8 cellular contexts compared by ENCODE assay signal in the genomic region with DNA sequence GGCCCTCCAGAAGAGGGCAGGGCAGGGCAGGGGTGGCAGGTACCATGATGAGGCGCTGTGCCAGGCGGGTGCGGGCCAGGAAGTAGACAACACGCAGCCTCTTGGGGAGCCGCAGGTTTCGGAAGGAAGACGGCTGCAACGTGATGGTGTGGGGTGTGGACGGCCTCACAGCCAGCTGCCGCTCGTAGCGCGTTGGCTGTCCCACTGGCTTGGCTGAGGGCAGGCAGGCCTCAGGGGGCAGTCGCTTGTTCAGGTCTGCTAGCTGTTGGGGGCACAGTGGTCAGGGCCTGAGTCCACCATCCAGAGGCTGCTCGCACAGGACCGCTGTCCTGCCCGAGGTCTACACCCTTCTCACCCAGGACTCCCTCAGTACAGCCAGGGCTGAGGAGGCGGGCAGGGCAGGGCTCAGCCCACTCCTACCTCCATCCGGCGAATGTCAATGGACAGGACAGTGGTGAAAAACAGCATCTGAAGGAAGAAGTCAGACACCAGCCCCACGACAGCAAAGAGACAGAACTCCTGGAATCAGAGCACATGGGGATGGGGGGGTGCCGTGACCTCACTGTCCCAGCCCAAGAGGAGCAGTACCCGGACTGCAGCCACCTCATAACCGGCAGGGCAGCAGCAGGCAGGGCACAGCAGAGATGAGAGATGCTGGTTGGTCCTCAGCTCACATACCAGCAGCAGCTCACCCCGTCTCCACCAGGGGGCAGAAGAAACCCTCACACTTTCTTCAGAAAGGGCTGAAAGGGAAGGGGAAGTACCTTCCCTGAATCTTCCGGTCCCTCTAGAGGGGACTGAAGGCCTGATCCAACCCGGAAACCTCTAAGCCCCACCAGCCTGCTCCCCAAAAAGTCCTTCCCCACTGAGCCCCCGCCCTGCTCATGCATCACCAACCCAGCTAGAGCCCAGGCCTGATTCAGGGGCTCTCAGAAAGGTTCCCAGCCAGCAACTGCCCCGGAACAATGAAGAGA. TPM values are rescaled to one million over a fixed set of nuclear protein-coding genes. Genes with fewer than 3 reads are reported as not detected.
A peak's percentile ranks its signal among the peaks of the same experiment; 100 is the strongest.
DNase-seq lines count a peak whose midpoint lies in the region; ATAC-seq and TF ChIP-seq lines count a peak whose summit lies in the region.

No MANE protein-coding gene starts in this region.

- H3K36me3 Mint-ChIP-seq in type B pancreatic cell, result peaks cover 18% of the 10 kb centered on the region

- 0 out of 2 replicates have a peak, but pooled peaks cover 3% of the 10 kb centered on the region for H3K79me2 ChIP-seq in DOHH2 (ENCODE audit: control insufficient read depth, low read length)

- DNase-seq in M059J (ENCODE audit: low read depth) (peak; percentile 77), SKM-1 treated with dmso at 0.1 percent for 144 hours (lab: John Stamatoyannopoulos, UW; ENCODE audit: unreplicated experiment) (peak; percentile 81), cardiac septum (ENCODE audit: low spot score) (peak; percentile 87), posterior vena cava (ENCODE audit: low spot score) (peak; percentile 95), type B pancreatic cell (ENCODE audit: extremely low spot score, unreplicated experiment) (peak; percentile 89)
- peak; percentile 77 for DNase-seq in activated naive CD8-positive, alpha-beta T cell treated with anti-CD3 and anti-CD28 coated beads, Interleukin-2, amount 50 U/mL, for 16 hours (ENCODE audit: low read depth, low spot score)

- H3K4me3 ChIP-seq in DOHH2 (ENCODE audit: low read length), result peak overlapping the region; percentile 53

- H3K36me3 ChIP-seq in DOHH2 (ENCODE audit: control insufficient read depth, low read length), result peaks cover 61% of the 10 kb centered on the region

- H3K9me3 ChIP-seq in DOHH2 (ENCODE audit: control insufficient read depth, insufficient read depth, low read length), result no peaks in the 10 kb centered on the region

- intact Hi-C loops in cardiac septum (cut with DNase I), result loop anchor here (5.0 kb wide), 1 partner anchor 367 kb away; no protein-coding TSS in a partner anchor
- intact Hi-C loops in posterior vena cava (cut with DNase I), result loop anchor here (5.0 kb wide), 1 partner anchor 57 kb away; a partner anchor contains a TSS

- peak overlapping the region; percentile 93 for H3K27ac Mint-ChIP-seq in type B pancreatic cell

- H3K27me3 Mint-ChIP-seq in type B pancreatic cell, result no peaks in the 10 kb centered on the region

- H3K4me1 ChIP-seq in DOHH2 (ENCODE audit: control insufficient read depth, low read length), result peaks cover 21% of the 10 kb centered on the region

- H3K4me1 Mint-ChIP-seq in type B pancreatic cell (ENCODE audit: unreplicated experiment), result peaks cover 7% of the 10 kb centered on the region

- ATAC-seq in GM21825 (IDR thresholded peaks at IDR 0.05; ENCODE audit: unreplicated experiment), result peak; percentile 65

- H3K27me3 ChIP-seq in DOHH2 (ENCODE audit: control insufficient read depth, low read length), result no peaks in the 10 kb centered on the region

- H3K4me3 Mint-ChIP-seq in type B pancreatic cell, result peak overlapping the region; percentile 74

- H3F3A ChIP-seq in DOHH2 (ENCODE audit: control insufficient read depth, insufficient read depth), result peaks cover 5% of the 10 kb centered on the region; the same call in 1 of the 2 replicates

- H3K9me2 ChIP-seq in DOHH2 (replicated peaks; ENCODE audit: control insufficient read depth, low read length), result no peaks in the 10 kb centered on the region

- H4K20me1 ChIP-seq in DOHH2 (ENCODE audit: control insufficient read depth, insufficient read depth, low read depth, low read length), result no peaks in the 10 kb centered on the region

- no peaks in the 10 kb centered on the region for H3K9me3 Mint-ChIP-seq in type B pancreatic cell

- peak overlapping the region; percentile 64 for H3K27ac ChIP-seq in DOHH2 (ENCODE audit: low read depth, low read length)

- TF ChIP-seq CTCF in DOHH2 (IDR thresholded peaks at IDR 0.05; ENCODE audit: low read depth, low read length, poor library complexity, severe bottlenecking) (peak; percentile 89), type B pancreatic cell (conservative IDR thresholded peaks at IDR 0.05) (peak; percentile 95)

- H3K4me2 ChIP-seq in DOHH2 (ENCODE audit: low read length), result peak overlapping the region; percentile 62

RNA-seq across cellular contexts. Expression of a gene that starts 40.0 kb away (rescaled TPM):
- total RNA-seq in M059J (2014; rRNA removed; shearing (Covaris generic)), result 3.3 and 8.5 TPM in 2 replicates
- total RNA-seq in cardiac septum (24.0 TPM), posterior vena cava (10 to 100 TPM; 30.8 to 32.4 TPM), type B pancreatic cell (ENCODE audit: low replicate concordance) (52.5 and 54.1 TPM in 2 replicates)

RNA-seq across cellular contexts. Expression of a gene that starts 54.9 kb away (rescaled TPM):
- 26.2 and 40.1 TPM in 2 replicates for total RNA-seq in M059J (2014; rRNA removed; shearing (Covaris generic))
- total RNA-seq in cardiac septum, result 37.9 TPM
- total RNA-seq in posterior vena cava, result 10 to 100 TPM; 49.8 to 50.8 TPM
- total RNA-seq in type B pancreatic cell (ENCODE audit: low replicate concordance), result 77.5 and 106 TPM in 2 replicates

Comparison
In these comparisons a context has a peak if more than half of its experiments do, and no peak if none do; other contexts are left out.
1. Peak in every context shown above with its lines: DNase-seq, ATAC-seq, H3K4me3 ChIP-seq and H3K27ac ChIP-seq.